26 cellular contexts compared by ENCODE assay signal in genomic region chr9:32918628-32919027, GRCh38.
"Had no signal": no experiment of that assay in that cellular context is flagged by ENCODE, and none has a peak within 500 bp of the region (broad histone marks: within the 10 kb centered on the region; RNA-seq: fewer than 3 reads in every experiment).

No MANE protein-coding gene starts in this region.

- H3K27me3 Mint-ChIP-seq: activated CD8-positive, alpha-beta memory T cell treated with anti-CD3 and anti-CD28 coated beads, Interleukin-2, amount 10 ng/mL, durations not matched to agents 7 days and 5 days; activated naive CD8-positive, alpha-beta T cell treated with anti-CD3 and anti-CD28 coated beads, Interleukin-2, amount 50 U/mL, for 24 hours; activated T-cell treated with anti-CD3 and anti-CD28 coated beads, Interleukin-2, amount 50 U/mL, for 24 hours had no signal

- H3K27me3 ChIP-seq: ascending aorta, body of pancreas, Peyer's patch had no signal

- H3K4me1 ChIP-seq: ascending aorta, body of pancreas, Peyer's patch had no signal

- H3K4me3 ChIP-seq: ascending aorta, body of pancreas, Peyer's patch had no signal

- H3K9me3 Mint-ChIP-seq: activated CD4-positive, alpha-beta T cell treated with anti-CD3 and anti-CD28 coated beads, Interleukin-2, amount 10 ng/mL, durations not matched to agents 24 days and 14 days; activated naive CD4-positive, alpha-beta T cell treated with anti-CD3 and anti-CD28 coated beads, Interleukin-2, amount 50 U/mL, for 72 hours; activated naive CD8-positive, alpha-beta T cell treated with anti-CD3 and anti-CD28 coated beads, Interleukin-2, amount 50 U/mL, for 24 hours; activated T-cell treated with anti-CD3 and anti-CD28 coated beads, Interleukin-2, amount 50 U/mL, for 24 hours; activated T-helper 1 cell treated with anti-CD3 and anti-CD28 coated beads, Interleukin-12 subunit alpha, Interleukin-12 subunit beta, Interleukin-2, Interleukin-4 antibody, amounts not matched to agents 30 ng/mL and 10 ng/mL and 1 ng/mL, durations not matched to agents 14 hours and 24 hours and 36 hours; T-helper 1 cell treated with Interleukin-12 subunit alpha and Interleukin-12 subunit beta and Interleukin-4 antibody, amounts not matched to agents 30 μg/mL and 1 μg/mL, for 36 hours had no signal

- ATAC-seq: activated CD8-positive, alpha-beta memory T cell treated with anti-CD3 and anti-CD28 coated beads, Interleukin-2, amount 10 ng/mL, durations not matched to agents 7 days and 5 days; activated naive CD4-positive, alpha-beta T cell treated with anti-CD3 and anti-CD28 coated beads, Interleukin-2, amount 50 U/mL, for 72 hours; activated naive CD8-positive, alpha-beta T cell treated with anti-CD3 and anti-CD28 coated beads, Interleukin-2, amount 50 U/mL, for 24 hours; body of pancreas had no signal

- H3K4me1 Mint-ChIP-seq: activated B cell treated with CpG ODN at 0.5 μM for 24 hours; activated CD4-positive, alpha-beta T cell treated with anti-CD3 and anti-CD28 coated beads, Interleukin-2, amount 10 ng/mL, durations not matched to agents 24 days and 14 days; activated CD8-positive, alpha-beta memory T cell treated with anti-CD3 and anti-CD28 coated beads, Interleukin-2, amount 10 ng/mL, durations not matched to agents 7 days and 5 days; activated naive CD8-positive, alpha-beta T cell treated with anti-CD3 and anti-CD28 coated beads, Interleukin-2, amount 50 U/mL, for 24 hours had no signal

- H3K4me3 Mint-ChIP-seq: activated B cell treated with CpG ODN at 0.5 μM for 24 hours; activated CD4-positive, alpha-beta T cell treated with anti-CD3 and anti-CD28 coated beads, Interleukin-2, amount 10 ng/mL, durations not matched to agents 24 days and 14 days; activated CD8-positive, alpha-beta memory T cell treated with anti-CD3 and anti-CD28 coated beads, Interleukin-2, amount 10 ng/mL, durations not matched to agents 7 days and 5 days; activated naive CD8-positive, alpha-beta T cell treated with anti-CD3 and anti-CD28 coated beads, Interleukin-2, amount 50 U/mL, for 24 hours; activated T-cell treated with anti-CD3 and anti-CD28 coated beads, Interleukin-2, amount 50 U/mL, for 24 hours; activated T-helper 1 cell treated with anti-CD3 and anti-CD28 coated beads, Interleukin-12 subunit alpha, Interleukin-12 subunit beta, Interleukin-2, Interleukin-4 antibody, amounts not matched to agents 30 ng/mL and 10 ng/mL and 1 ng/mL, durations not matched to agents 14 hours and 24 hours and 36 hours; T-helper 1 cell treated with Interleukin-12 subunit alpha and Interleukin-12 subunit beta and Interleukin-4 antibody, amounts not matched to agents 30 μg/mL and 1 μg/mL, for 36 hours had no signal

- H3K36me3 Mint-ChIP-seq: activated CD8-positive, alpha-beta memory T cell treated with anti-CD3 and anti-CD28 coated beads, Interleukin-2, amount 10 ng/mL, durations not matched to agents 7 days and 5 days; activated naive CD4-positive, alpha-beta T cell treated with anti-CD3 and anti-CD28 coated beads, Interleukin-2, amount 50 U/mL, for 72 hours had no signal

- H3K27ac ChIP-seq: ascending aorta, body of pancreas, Peyer's patch had no signal

- DNase-seq: activated B cell treated with CpG ODN at 0.5 μM for 24 hours; activated CD4-positive, alpha-beta T cell treated with anti-CD3 and anti-CD28 coated beads for 1 hour; activated CD4-positive, alpha-beta T cell treated with anti-CD3 and anti-CD28 coated beads, Interleukin-2, amount 10 ng/mL, durations not matched to agents 24 days and 14 days; activated CD4-positive, alpha-beta T cell treated with anti-CD3 and anti-CD28 coated beads, Interleukin-2, amount 50 U/mL, for 48 hours; activated CD8-positive, alpha-beta memory T cell treated with anti-CD3 and anti-CD28 coated beads, Interleukin-2, amount 10 ng/mL, durations not matched to agents 7 days and 5 days; activated effector memory CD4-positive, alpha-beta T cell treated with Interleukin-2 at 50 U/mL for 16 hours; activated naive CD4-positive, alpha-beta T cell treated with Interleukin-2 at 50 U/mL for 16 hours; activated naive CD8-positive, alpha-beta T cell treated with anti-CD3 and anti-CD28 coated beads, Interleukin-2, amount 50 U/mL, for 24 hours; activated T-cell treated with anti-CD3 and anti-CD28 coated beads, Interleukin-2, amount 50 U/mL, for 24 hours; amniotic stem cell; body of pancreas; central memory CD4-positive, alpha-beta T cell; NCI-H1105 treated with DMSO at 0.1 percent for 48 hours; NCI-H146; NCI-H187 treated with DMSO at 0.1 percent for 48 hours; NCI-H2081 treated with DMSO at 0.1 percent for 48 hours; NCI-H226; NCI-H526; NCI-H82; Peyer's patch; SHP77 treated with DMSO at 0.1 percent for 48 hours had no signal

- FAIRE-seq: bronchial epithelial cell had no signal

- H3K36me3 ChIP-seq: ascending aorta, Peyer's patch had no signal

- H3K27ac Mint-ChIP-seq: activated B cell treated with CpG ODN at 0.5 μM for 24 hours; activated CD4-positive, alpha-beta T cell treated with anti-CD3 and anti-CD28 coated beads, Interleukin-2, amount 10 ng/mL, durations not matched to agents 24 days and 14 days; activated CD8-positive, alpha-beta memory T cell treated with anti-CD3 and anti-CD28 coated beads, Interleukin-2, amount 10 ng/mL, durations not matched to agents 7 days and 5 days; activated naive CD4-positive, alpha-beta T cell treated with anti-CD3 and anti-CD28 coated beads, Interleukin-2, amount 50 U/mL, for 72 hours; activated naive CD8-positive, alpha-beta T cell treated with anti-CD3 and anti-CD28 coated beads, Interleukin-2, amount 50 U/mL, for 24 hours; activated T-cell treated with anti-CD3 and anti-CD28 coated beads, Interleukin-2, amount 50 U/mL, for 24 hours; activated T-helper 1 cell treated with anti-CD3 and anti-CD28 coated beads, Interleukin-12 subunit alpha, Interleukin-12 subunit beta, Interleukin-2, Interleukin-4 antibody, amounts not matched to agents 30 ng/mL and 10 ng/mL and 1 ng/mL, durations not matched to agents 14 hours and 24 hours and 36 hours; T-helper 1 cell treated with Interleukin-12 subunit alpha and Interleukin-12 subunit beta and Interleukin-4 antibody, amounts not matched to agents 30 μg/mL and 1 μg/mL, for 36 hours had no signal
